20 cellular contexts compared by ENCODE assay signal in the genomic region with DNA sequence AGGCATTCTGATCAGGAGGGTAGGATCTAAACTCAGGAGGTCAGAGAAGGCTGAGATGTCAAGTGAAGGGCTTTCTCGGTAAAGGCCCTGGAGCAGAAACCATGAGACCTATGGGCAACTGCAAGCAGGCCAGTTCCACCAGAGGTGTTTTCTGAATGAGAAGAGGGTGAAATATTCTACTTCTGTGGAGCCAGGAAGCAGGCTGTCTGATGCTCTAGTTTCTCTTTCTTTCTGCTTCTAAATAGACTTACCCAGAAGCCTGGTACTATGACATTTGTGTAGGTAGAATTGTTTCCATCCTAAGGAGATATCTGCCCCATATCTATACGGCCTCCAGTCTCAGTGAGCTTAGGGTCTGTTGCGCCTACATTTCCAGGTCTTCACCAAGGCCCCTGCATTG.
DNase-seq lines count a peak whose midpoint lies in the region; ATAC-seq and TF ChIP-seq lines count a peak whose summit lies in the region.
"Had no signal": no experiment of that assay in that cellular context is flagged by ENCODE, and none has a peak within 500 bp of the region (broad histone marks: within the 10 kb centered on the region; RNA-seq: fewer than 3 reads in every experiment).

No MANE protein-coding gene starts in this region.

- no peaks in the 10 kb centered on the region for H3K27me3 Mint-ChIP-seq in activated CD4-positive, alpha-beta T cell treated with anti-CD3 and anti-CD28 coated beads, Interleukin-2, amount 10 ng/mL, durations not matched to agents 24 days and 14 days
- H3K27me3 Mint-ChIP-seq in activated naive CD8-positive, alpha-beta T cell treated with anti-CD3 and anti-CD28 coated beads, Interleukin-2, amount 10 ng/mL, durations not matched to agents 7 days and 5 days: no peaks in the 10 kb centered on the region
- H3K27me3 Mint-ChIP-seq: type B pancreatic cell had no signal

- peaks cover 60% of the 10 kb centered on the region for H3K4me1 Mint-ChIP-seq in activated CD4-positive, alpha-beta T cell treated with anti-CD3 and anti-CD28 coated beads, Interleukin-2, amount 10 ng/mL, durations not matched to agents 24 days and 14 days
- peaks cover 33% of the 10 kb centered on the region for H3K4me1 Mint-ChIP-seq in activated naive CD8-positive, alpha-beta T cell treated with anti-CD3 and anti-CD28 coated beads, Interleukin-2, amount 10 ng/mL, durations not matched to agents 7 days and 5 days
- H3K4me1 Mint-ChIP-seq in stimulated activated effector memory CD8-positive, alpha-beta T cell treated with anti-CD3 and anti-CD28 coated beads, Interleukin-12 subunit alpha, Interleukin-12 subunit beta, amount 100 ng/mL, for 72 hours: peaks cover 94% of the 10 kb centered on the region

- peaks cover 41% of the 10 kb centered on the region for H3K79me2 ChIP-seq in OCI-LY3 (ENCODE audit: low read length)

- H3K4me2 ChIP-seq in OCI-LY3 (ENCODE audit: low read length): no peak overlapping the region

- H3K4me3 Mint-ChIP-seq in activated CD4-positive, alpha-beta T cell treated with anti-CD3 and anti-CD28 coated beads, Interleukin-2, amount 10 ng/mL, durations not matched to agents 24 days and 14 days: peak overlapping the region; percentile 54
- peak overlapping the region; percentile 23 for H3K4me3 Mint-ChIP-seq in activated naive CD8-positive, alpha-beta T cell treated with anti-CD3 and anti-CD28 coated beads, Interleukin-2, amount 10 ng/mL, durations not matched to agents 7 days and 5 days
- H3K4me3 Mint-ChIP-seq in stimulated activated effector memory CD8-positive, alpha-beta T cell treated with anti-CD3 and anti-CD28 coated beads, Interleukin-12 subunit alpha, Interleukin-12 subunit beta, amount 100 ng/mL, for 72 hours: peak overlapping the region; percentile 67
- H3K4me3 Mint-ChIP-seq: H9, type B pancreatic cell had no signal

- peaks cover 12% of the 10 kb centered on the region for H3K36me3 ChIP-seq in OCI-LY3 (replicated peaks; ENCODE audit: low read depth, low read length)

- intact Hi-C loops in activated CD4-positive, alpha-beta T cell treated with anti-CD3 and anti-CD28 coated beads, Interleukin-2, amount 10 ng/mL, durations not matched to agents 24 days and 14 days (cut with micrococcal nuclease): no loop called here

- no peak overlapping the region for H2AFZ ChIP-seq in OCI-LY3 (ENCODE audit: low read depth, low read length)

- POLR2A ChIA-PET in activated naive CD8-positive, alpha-beta T cell treated with anti-CD3 and anti-CD28 coated beads, Interleukin-2, amount 10 ng/mL, durations not matched to agents 7 days and 5 days (lab: Charles Lee): interaction anchor here (1.0 to 1.4 kb wide), 2 partner anchors 78 to 141 kb away, joined by 3 to 4 read pairs; a partner anchor contains a TSS

- H4K20me1 ChIP-seq in OCI-LY3 (ENCODE audit: insufficient read depth, low read length): no peaks in the 10 kb centered on the region

- H3K27me3 ChIP-seq in OCI-LY3 (ENCODE audit: low read depth, low read length): no peaks in the 10 kb centered on the region
- H3K27me3 ChIP-seq: body of pancreas had no signal

- peaks cover 4% of the 10 kb centered on the region for H3K9me3 Mint-ChIP-seq in activated CD4-positive, alpha-beta T cell treated with anti-CD3 and anti-CD28 coated beads, Interleukin-2, amount 10 ng/mL, durations not matched to agents 24 days and 14 days
- H3K9me3 Mint-ChIP-seq in activated naive CD8-positive, alpha-beta T cell treated with anti-CD3 and anti-CD28 coated beads, Interleukin-2, amount 10 ng/mL, durations not matched to agents 7 days and 5 days: peaks cover 2% of the 10 kb centered on the region
- peaks cover 4% of the 10 kb centered on the region for H3K9me3 Mint-ChIP-seq in stimulated activated effector memory CD8-positive, alpha-beta T cell treated with anti-CD3 and anti-CD28 coated beads, Interleukin-12 subunit alpha, Interleukin-12 subunit beta, amount 100 ng/mL, for 72 hours
- H3K9me3 Mint-ChIP-seq: H9, type B pancreatic cell had no signal

- peak overlapping the region; percentile 98 for H3K27ac Mint-ChIP-seq in activated CD4-positive, alpha-beta T cell treated with anti-CD3 and anti-CD28 coated beads, Interleukin-2, amount 10 ng/mL, durations not matched to agents 24 days and 14 days
- peak overlapping the region; percentile 82 for H3K27ac Mint-ChIP-seq in activated naive CD8-positive, alpha-beta T cell treated with anti-CD3 and anti-CD28 coated beads, Interleukin-2, amount 10 ng/mL, durations not matched to agents 7 days and 5 days
- H3K27ac Mint-ChIP-seq in stimulated activated effector memory CD8-positive, alpha-beta T cell treated with anti-CD3 and anti-CD28 coated beads, Interleukin-12 subunit alpha, Interleukin-12 subunit beta, amount 100 ng/mL, for 72 hours: peak overlapping the region; percentile 95
- H3K27ac Mint-ChIP-seq: H9, type B pancreatic cell had no signal

- TF ChIP-seq CTCF in OCI-LY3 (IDR thresholded peaks at IDR 0.05; ENCODE audit: low read depth, low read length): no peak

- peak; percentile 70 for DNase-seq in activated CD4-positive, alpha-beta T cell treated with anti-CD3 and anti-CD28 coated beads, Interleukin-2, amount 10 ng/mL, durations not matched to agents 24 days and 14 days
- DNase-seq in activated CD4-positive, alpha-beta T cell treated with anti-CD3 and anti-CD28 coated beads, Interleukin-2, amount 50 U/mL, for 1 hour: no peak
- DNase-seq in activated naive CD8-positive, alpha-beta T cell treated with anti-CD3 and anti-CD28 coated beads, Interleukin-2, amount 10 ng/mL, durations not matched to agents 7 days and 5 days: no peak
- DNase-seq in stimulated activated effector memory CD8-positive, alpha-beta T cell treated with anti-CD3 and anti-CD28 coated beads, Interleukin-12 subunit alpha, Interleukin-12 subunit beta, amount 100 ng/mL, for 72 hours (ENCODE audit: low spot score in 2 of 2): no peak
- DNase-seq in cerebellum (ENCODE audit: low spot score): no peak
- no peak for DNase-seq in NCI-H1417 treated with DMSO at 0.1 percent for 48 hours (lab: John Stamatoyannopoulos, UW)
- DNase-seq: activated CD8-positive, alpha-beta memory T cell treated with anti-CD3 and anti-CD28 coated beads for 24 hours; body of pancreas; Caco-2; DND-41; foreskin melanocyte; H9; NCI-H1436; NCI-H524; stimulated activated CD4-positive, alpha-beta T cell treated with anti-CD3 and anti-CD28 coated beads, Interleukin-2, amount 100 ng/mL, for 24 hours; T-helper 9 cell had no signal

- no peak for ATAC-seq in activated naive CD8-positive, alpha-beta T cell treated with anti-CD3 and anti-CD28 coated beads, Interleukin-2, amount 10 ng/mL, durations not matched to agents 7 days and 5 days (ENCODE audit: low read depth)
- ATAC-seq in stimulated activated effector memory CD8-positive, alpha-beta T cell treated with anti-CD3 and anti-CD28 coated beads, Interleukin-12 subunit alpha, Interleukin-12 subunit beta, amount 100 ng/mL, for 72 hours: no peak
- ATAC-seq in GM21526 (IDR thresholded peaks at IDR 0.05; ENCODE audit: low FRiP score, unreplicated experiment): no peak
- ATAC-seq: body of pancreas had no signal

- peaks cover 17% of the 10 kb centered on the region for H3K36me3 Mint-ChIP-seq in activated CD4-positive, alpha-beta T cell treated with anti-CD3 and anti-CD28 coated beads, Interleukin-2, amount 10 ng/mL, durations not matched to agents 24 days and 14 days (ENCODE audit: low read depth)
- H3K36me3 Mint-ChIP-seq in activated naive CD8-positive, alpha-beta T cell treated with anti-CD3 and anti-CD28 coated beads, Interleukin-2, amount 10 ng/mL, durations not matched to agents 7 days and 5 days: peaks cover 14% of the 10 kb centered on the region
- peaks cover 43% of the 10 kb centered on the region for H3K36me3 Mint-ChIP-seq in stimulated activated effector memory CD8-positive, alpha-beta T cell treated with anti-CD3 and anti-CD28 coated beads, Interleukin-12 subunit alpha, Interleukin-12 subunit beta, amount 100 ng/mL, for 72 hours
- H3K36me3 Mint-ChIP-seq: type B pancreatic cell had no signal

- H3K9me3 ChIP-seq in OCI-LY3 (ENCODE audit: insufficient read depth, low read length): no peaks in the 10 kb centered on the region
- H3K9me3 ChIP-seq: body of pancreas, Caco-2 had no signal

- H3K27ac ChIP-seq in OCI-LY3 (ENCODE audit: low read length): peak overlapping the region; percentile 100
- H3K27ac ChIP-seq: body of pancreas had no signal

- H3K4me3 ChIP-seq in OCI-LY3 (ENCODE audit: low read length): no peak overlapping the region
- H3K4me3 ChIP-seq: body of pancreas, skin epidermis had no signal

- peaks cover 92% of the 10 kb centered on the region for H3K4me1 ChIP-seq in OCI-LY3 (ENCODE audit: low read length)
- H3K4me1 ChIP-seq: body of pancreas, Caco-2 had no signal

- no peak overlapping the region for H3K9ac ChIP-seq in OCI-LY3 (ENCODE audit: low read length)
